ENCODE assay signal across 20 cellular contexts in the genomic region with DNA sequence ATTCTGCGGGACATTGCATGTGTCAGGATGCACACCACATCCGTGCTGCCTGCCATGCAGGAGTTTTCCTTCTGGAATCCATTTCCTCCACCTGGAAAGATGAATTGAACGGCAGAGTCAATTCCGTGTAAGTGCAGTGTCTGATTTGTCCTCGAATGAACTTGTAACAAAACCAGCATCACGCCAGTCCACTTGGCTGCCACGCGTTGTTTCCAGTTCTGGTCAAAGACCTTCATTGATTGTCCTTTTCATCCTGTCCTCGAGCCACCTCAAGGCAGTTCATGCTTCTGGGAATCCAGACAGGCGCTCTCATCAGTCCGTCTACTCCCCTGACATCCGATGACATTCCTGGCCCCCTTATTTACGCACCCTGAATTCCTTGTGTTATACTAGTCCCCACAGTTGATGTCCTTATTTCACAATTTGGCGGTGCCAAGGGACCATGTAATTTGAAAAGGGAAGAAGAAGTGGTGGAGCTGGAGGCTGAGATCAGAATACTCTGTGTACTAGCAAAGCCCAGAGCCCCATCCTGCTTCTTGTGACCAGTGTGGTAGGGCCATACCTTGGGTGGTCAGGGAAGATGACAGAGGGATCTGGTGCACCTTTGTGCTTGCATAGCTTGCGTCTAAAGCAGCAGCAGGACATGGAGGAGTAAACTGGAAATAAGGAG.
"Had no signal": no experiment of that assay in that cellular context is flagged by ENCODE, and none has a peak within 500 bp of the region (broad histone marks: within the 10 kb centered on the region; RNA-seq: fewer than 3 reads in every experiment).

No MANE protein-coding gene starts in this region.

- H3K36me3 ChIP-seq: brain microvascular endothelial cell, gastroesophageal sphincter, suprapubic skin, transverse colon, uterus had no signal

- H3K27ac ChIP-seq: brain microvascular endothelial cell, gastroesophageal sphincter, suprapubic skin, transverse colon, uterus had no signal

- H3K27me3 Mint-ChIP-seq: activated CD4-positive, alpha-beta T cell treated with anti-CD3 and anti-CD28 coated beads, Interleukin-2, amount 10 ng/mL, durations not matched to agents 24 days and 14 days had no signal

- H3K9me3 ChIP-seq: gastroesophageal sphincter, suprapubic skin, transverse colon, uterus had no signal

- H3K27ac Mint-ChIP-seq: activated CD4-positive, alpha-beta T cell treated with anti-CD3 and anti-CD28 coated beads, Interleukin-2, amount 10 ng/mL, durations not matched to agents 24 days and 14 days; activated CD8-positive, alpha-beta T cell treated with anti-CD3 and anti-CD28 coated beads for 36 hours; activated naive CD4-positive, alpha-beta T cell treated with anti-CD3 and anti-CD28 coated beads, Interleukin-2, amount 10 ng/mL, durations not matched to agents 7 days and 5 days; activated naive CD8-positive, alpha-beta T cell treated with anti-CD3 and anti-CD28 coated beads, Interleukin-2, amount 50 U/mL, for 24 hours; activated T-helper 2 cell treated with anti-CD3 and anti-CD28 coated beads, Interferon-gamma antibody, Interleukin-2, Interleukin-4, amounts not matched to agents 10 μg/mL and 5 μg/mL and 100 μg/mL, durations not matched to agents 14 hours and 24 hours and 36 hours; immature natural killer cell; naive B cell; stimulated activated naive CD8-positive, alpha-beta T cell treated with anti-CD3 and anti-CD28 coated beads, Interleukin-15, amount 100 ng/mL, for 72 hours had no signal

- H3K36me3 Mint-ChIP-seq: activated naive CD4-positive, alpha-beta T cell treated with anti-CD3 and anti-CD28 coated beads, Interleukin-2, amount 10 ng/mL, durations not matched to agents 7 days and 5 days; immature natural killer cell; naive B cell had no signal

- H3K4me3 Mint-ChIP-seq: activated CD4-positive, alpha-beta T cell treated with anti-CD3 and anti-CD28 coated beads, Interleukin-2, amount 10 ng/mL, durations not matched to agents 24 days and 14 days; activated CD8-positive, alpha-beta T cell treated with anti-CD3 and anti-CD28 coated beads for 36 hours; activated naive CD4-positive, alpha-beta T cell treated with anti-CD3 and anti-CD28 coated beads, Interleukin-2, amount 10 ng/mL, durations not matched to agents 7 days and 5 days; activated naive CD8-positive, alpha-beta T cell treated with anti-CD3 and anti-CD28 coated beads, Interleukin-2, amount 50 U/mL, for 24 hours; immature natural killer cell; neural crest cell; stimulated activated naive CD8-positive, alpha-beta T cell treated with anti-CD3 and anti-CD28 coated beads, Interleukin-15, amount 100 ng/mL, for 72 hours had no signal

- ATAC-seq: activated CD8-positive, alpha-beta T cell treated with anti-CD3 and anti-CD28 coated beads for 36 hours; activated naive CD8-positive, alpha-beta T cell treated with anti-CD3 and anti-CD28 coated beads, Interleukin-2, amount 50 U/mL, for 24 hours; gastroesophageal sphincter; stimulated activated naive CD8-positive, alpha-beta T cell treated with anti-CD3 and anti-CD28 coated beads, Interleukin-15, amount 100 ng/mL, for 72 hours had no signal

- H3K4me1 ChIP-seq: suprapubic skin, uterus had no signal

- DNase-seq: activated CD4-positive, alpha-beta T cell treated with anti-CD3 and anti-CD28 coated beads, Interleukin-2, amount 10 ng/mL, durations not matched to agents 24 days and 14 days; activated CD8-positive, alpha-beta T cell treated with anti-CD3 and anti-CD28 coated beads for 36 hours; activated naive CD4-positive, alpha-beta T cell treated with anti-CD3 and anti-CD28 coated beads, Interleukin-2, amount 10 ng/mL, durations not matched to agents 7 days and 5 days; activated naive CD8-positive, alpha-beta T cell treated with anti-CD3 and anti-CD28 coated beads, Interleukin-2, amount 50 U/mL, for 24 hours; activated T-cell treated with anti-CD3 and anti-CD28 coated beads, Interleukin-2, amount 50 U/mL, for 1 hour; brain microvascular endothelial cell; cerebellar nuclear complex; effector CD4-positive, alpha-beta T cell; immature natural killer cell; naive B cell; stimulated activated CD4-positive, alpha-beta T cell treated with anti-CD3 and anti-CD28 coated beads, Interleukin-2, amount 100 ng/mL, for 48 hours; stimulated activated naive CD8-positive, alpha-beta T cell treated with anti-CD3 and anti-CD28 coated beads, Interleukin-15, amount 100 ng/mL, for 72 hours; T-helper 1 cell; T-helper 9 cell; transverse colon; uterus had no signal

- H3K27me3 ChIP-seq: gastroesophageal sphincter, transverse colon, uterus had no signal

- H3K4me3 ChIP-seq: gastroesophageal sphincter, suprapubic skin, transverse colon, uterus had no signal

- H3K9me3 Mint-ChIP-seq: activated CD4-positive, alpha-beta T cell treated with anti-CD3 and anti-CD28 coated beads, Interleukin-2, amount 10 ng/mL, durations not matched to agents 24 days and 14 days; activated CD8-positive, alpha-beta T cell treated with anti-CD3 and anti-CD28 coated beads for 36 hours; activated naive CD8-positive, alpha-beta T cell treated with anti-CD3 and anti-CD28 coated beads, Interleukin-2, amount 50 U/mL, for 24 hours; activated T-helper 2 cell treated with anti-CD3 and anti-CD28 coated beads, Interferon-gamma antibody, Interleukin-2, Interleukin-4, amounts not matched to agents 10 μg/mL and 5 μg/mL and 100 μg/mL, durations not matched to agents 14 hours and 24 hours and 36 hours; neural crest cell; stimulated activated naive CD8-positive, alpha-beta T cell treated with anti-CD3 and anti-CD28 coated beads, Interleukin-15, amount 100 ng/mL, for 72 hours had no signal

- H3K4me1 Mint-ChIP-seq: activated CD4-positive, alpha-beta T cell treated with anti-CD3 and anti-CD28 coated beads, Interleukin-2, amount 10 ng/mL, durations not matched to agents 24 days and 14 days; activated naive CD4-positive, alpha-beta T cell treated with anti-CD3 and anti-CD28 coated beads, Interleukin-2, amount 10 ng/mL, durations not matched to agents 7 days and 5 days; activated naive CD8-positive, alpha-beta T cell treated with anti-CD3 and anti-CD28 coated beads, Interleukin-2, amount 50 U/mL, for 24 hours; immature natural killer cell; naive B cell; stimulated activated naive CD8-positive, alpha-beta T cell treated with anti-CD3 and anti-CD28 coated beads, Interleukin-15, amount 100 ng/mL, for 72 hours had no signal
